Comparison of ENCODE assay signal across 8 cellular contexts in the genomic region with DNA sequence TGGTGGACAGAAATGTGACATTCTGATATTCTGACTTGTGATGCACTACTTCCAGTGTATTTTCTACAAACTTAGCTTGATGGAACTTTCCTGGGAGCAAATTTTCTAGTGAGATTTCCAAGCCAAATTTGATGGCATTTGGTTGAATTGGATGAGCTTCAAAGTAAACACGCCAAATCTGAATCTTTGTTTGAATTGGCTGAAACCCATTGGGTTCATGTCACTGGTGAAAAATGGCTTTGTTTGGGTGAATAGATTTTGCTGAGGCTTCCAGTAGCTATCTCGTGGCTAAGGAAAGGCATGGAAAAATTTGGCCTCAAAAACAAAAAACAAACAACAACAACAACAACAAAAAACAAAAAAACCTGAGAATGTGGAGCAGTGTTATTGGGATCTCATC.
"Had no signal": no experiment of that assay in that cellular context is flagged by ENCODE, and none has a peak within 500 bp of the region (broad histone marks: within the 10 kb centered on the region; RNA-seq: fewer than 3 reads in every experiment).

No MANE protein-coding gene starts in this region.

- DNase-seq: activated CD4-positive, alpha-beta T cell treated with anti-CD3 and anti-CD28 coated beads, Interleukin-2, amount 50 U/mL, for 1 hour; amygdala; naive thymus-derived CD8-positive, alpha-beta T cell; posterior cingulate gyrus; transverse colon had no signal

- H3K27ac ChIP-seq: neutrophil, transverse colon had no signal

- H3K4me3 ChIP-seq: lung, smooth muscle cell, transverse colon had no signal

- H3K4me2 ChIP-seq: smooth muscle cell had no signal

- H3K27me3 ChIP-seq: neutrophil, transverse colon had no signal

- H3K9me3 ChIP-seq: neutrophil had no signal

- H3K4me1 ChIP-seq: transverse colon had no signal

- H3K36me3 ChIP-seq: neutrophil, transverse colon had no signal
